In genomic region chr15:75130597-75131268, GRCh38 we compare ENCODE assay signal across 8 cellular contexts.
DNase-seq lines count a peak whose midpoint lies in the region; ATAC-seq and TF ChIP-seq lines count a peak whose summit lies in the region.
"Had no signal": no experiment of that assay in that cellular context is flagged by ENCODE, and none has a peak within 500 bp of the region (broad histone marks: within the 10 kb centered on the region; RNA-seq: fewer than 3 reads in every experiment).

No MANE protein-coding gene starts in this region.

- H3K27me3 Mint-ChIP-seq in natural killer cell treated with Interleukin-12 subunit alpha and Interleukin-12 subunit beta and Interleukin-15 and Interleukin-18, amount 100 ng/mL, for 72 hours: no peaks in the 10 kb centered on the region

- H3K27me3 ChIP-seq in hepatocyte: no peaks in the 10 kb centered on the region

- H3K4me1 ChIP-seq in hepatocyte (ENCODE audit: insufficient read depth): no peaks in the 10 kb centered on the region

- H3K79me2 ChIP-seq in hepatocyte: no peaks in the 10 kb centered on the region

- no peaks in the 10 kb centered on the region for H4K20me1 ChIP-seq in hepatocyte (ENCODE audit: insufficient read depth, poor library complexity, severe bottlenecking)

- 96% methylated on average over 10 of the region's 10 CpGs for WGBS in hepatocyte (ENCODE audit: low lambda C conversion rate, missing lambda C conversion rate)

- peaks cover 35 to 49% of the 10 kb centered on the region in 2 donors for H3K4me1 Mint-ChIP-seq in natural killer cell treated with Interleukin-12 subunit alpha and Interleukin-12 subunit beta and Interleukin-15 and Interleukin-18, amount 100 ng/mL, for 72 hours (ENCODE audit: low read depth in 2 of 2)
- H3K4me1 Mint-ChIP-seq: nephron had no signal

- no peak for TF ChIP-seq CTCF in hepatocyte (IDR thresholded peaks at IDR 0.05; ENCODE audit: poor library complexity)

- no peak overlapping the region for H3K27ac ChIP-seq in hepatocyte

- no peak overlapping the region for H3K4me3 ChIP-seq in hepatocyte

- H3K9me3 Mint-ChIP-seq in natural killer cell treated with Interleukin-12 subunit alpha and Interleukin-12 subunit beta and Interleukin-15 and Interleukin-18, amount 100 ng/mL, for 72 hours: no peaks in the 10 kb centered on the region
- H3K9me3 Mint-ChIP-seq: nephron had no signal

- H2AFZ ChIP-seq in hepatocyte: no peak overlapping the region

- H3K4me2 ChIP-seq in hepatocyte: no peak overlapping the region

- H3K36me3 Mint-ChIP-seq in natural killer cell treated with Interleukin-12 subunit alpha and Interleukin-12 subunit beta and Interleukin-15 and Interleukin-18, amount 100 ng/mL, for 72 hours: no peaks in the 10 kb centered on the region

- ATAC-seq in GM18909 (IDR thresholded peaks at IDR 0.05; ENCODE audit: poor library complexity, unreplicated experiment): peak; percentile 82
- ATAC-seq in HG02642 (IDR thresholded peaks at IDR 0.05; ENCODE audit: poor library complexity, unreplicated experiment): peak; percentile 88
- ATAC-seq in natural killer cell treated with Interleukin-12 subunit alpha and Interleukin-12 subunit beta and Interleukin-15 and Interleukin-18, amount 100 ng/mL, for 72 hours: peak; percentile 96 to 97

- H3K9me2 ChIP-seq in hepatocyte (replicated peaks; ENCODE audit: insufficient read depth): no peaks in the 10 kb centered on the region

- H3K36me3 ChIP-seq in hepatocyte (replicated peaks; ENCODE audit: insufficient read depth, low read depth): no peaks in the 10 kb centered on the region

- peak overlapping the region; percentile 79 for H3K4me3 Mint-ChIP-seq in natural killer cell treated with Interleukin-12 subunit alpha and Interleukin-12 subunit beta and Interleukin-15 and Interleukin-18, amount 100 ng/mL, for 72 hours
- H3K4me3 Mint-ChIP-seq: nephron had no signal

- DNase-seq in NOMO-1 (lab: John Stamatoyannopoulos, UW; ENCODE audit: unreplicated experiment in 2 of 2): peak; percentile 18 to 64
- no peak for DNase-seq in natural killer cell treated with Interleukin-12 subunit alpha and Interleukin-12 subunit beta and Interleukin-15 and Interleukin-18, amount 100 ng/mL, for 72 hours (ENCODE audit: low spot score)
- no peak for DNase-seq in AML-193 (lab: John Stamatoyannopoulos, UW)
- DNase-seq in hepatocyte (ENCODE audit: low spot score): no peak
- no peak for DNase-seq in SIG-M5 (lab: John Stamatoyannopoulos, UW)

- peak overlapping the region; percentile 78 to 95 for H3K27ac Mint-ChIP-seq in natural killer cell treated with Interleukin-12 subunit alpha and Interleukin-12 subunit beta and Interleukin-15 and Interleukin-18, amount 100 ng/mL, for 72 hours
- H3K27ac Mint-ChIP-seq: nephron had no signal

- H3K9me3 ChIP-seq in hepatocyte (ENCODE audit: low read depth): no peaks in the 10 kb centered on the region

Comparison
In these comparisons a context has a peak if more than half of its experiments do, and no peak if none do; other contexts are left out.
1. DNase-seq: peak in NOMO-1 (2 of 2); none in natural killer cell treated with Interleukin-12 subunit alpha and Interleukin-12 subunit beta and Interleukin-15 and Interleukin-18, amount 100 ng/mL, for 72 hours (single experiment), AML-193 (0 of 2), hepatocyte (single experiment) and SIG-M5 (single experiment).
2. Peak in every context shown above with its lines, with median percentiles within 50 percentile points of each other: ATAC-seq.